In the genomic region with DNA sequence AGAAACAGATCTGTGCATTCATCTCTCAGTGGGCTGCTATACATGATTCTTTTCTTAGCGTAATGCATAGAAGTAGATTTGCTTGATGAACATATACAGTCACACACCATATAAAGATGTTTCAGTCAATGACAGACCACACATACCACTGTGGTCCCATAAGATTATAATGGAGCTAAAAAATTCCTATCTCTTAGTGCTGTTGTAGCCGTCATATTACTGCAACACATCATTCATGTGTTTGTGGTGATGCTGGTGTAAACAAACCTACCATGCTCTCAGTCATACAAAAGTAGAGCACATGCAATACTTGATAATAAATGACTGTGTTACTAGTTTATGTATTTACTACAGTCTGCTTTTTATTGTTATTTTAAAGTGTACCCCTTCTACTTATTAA, we compare ENCODE assay signal across 17 cellular contexts.
DNase-seq lines count a peak whose midpoint lies in the region; ATAC-seq and TF ChIP-seq lines count a peak whose summit lies in the region.
"Had no signal": no experiment of that assay in that cellular context is flagged by ENCODE, and none has a peak within 500 bp of the region (broad histone marks: within the 10 kb centered on the region; RNA-seq: fewer than 3 reads in every experiment).

No MANE protein-coding gene starts in this region.

- POLR2A ChIA-PET in T-cell (lab: Charles Lee): interaction anchor here in 1 of 2 donors (0.5 to 0.6 kb wide), 2 partner anchors 38 to 176 kb away, joined by 3 read pairs; no protein-coding TSS in a partner anchor

- no peak overlapping the region for H3K4me3 Mint-ChIP-seq in activated T-cell treated with anti-CD3 and anti-CD28 coated beads, Interleukin-2, amount 50 U/mL, for 72 hours
- no peak overlapping the region for H3K4me3 Mint-ChIP-seq in activated T-cell treated with anti-CD3 and anti-CD28 coated beads, Interleukin-2, amount 50 U/mL, for 24 hours
- no peak overlapping the region for H3K4me3 Mint-ChIP-seq in T-cell
- H3K4me3 Mint-ChIP-seq in immature natural killer cell: peak overlapping the region; percentile 32 to 57 (median 54)
- H3K4me3 Mint-ChIP-seq: IgD-negative memory B cell had no signal

- H3K27me3 Mint-ChIP-seq in activated T-cell treated with anti-CD3 and anti-CD28 coated beads, Interleukin-2, amount 50 U/mL, for 72 hours (ENCODE audit: low read depth): no peaks in the 10 kb centered on the region
- H3K27me3 Mint-ChIP-seq in activated T-cell treated with anti-CD3 and anti-CD28 coated beads, Interleukin-2, amount 50 U/mL, for 24 hours: no peaks in the 10 kb centered on the region
- H3K27me3 Mint-ChIP-seq in T-cell (no peaks in the 10 kb centered on the region), immature natural killer cell (ENCODE audit: low read depth in 3 of 3) (peaks cover 0 to 7% (median 2%) of the 10 kb centered on the region in 3 donors)
- H3K27me3 Mint-ChIP-seq: IgD-negative memory B cell had no signal

- peaks cover 8 to 15% of the 10 kb centered on the region in 2 donors for H3K9me3 Mint-ChIP-seq in activated T-cell treated with anti-CD3 and anti-CD28 coated beads, Interleukin-2, amount 50 U/mL, for 72 hours
- H3K9me3 Mint-ChIP-seq in activated T-cell treated with anti-CD3 and anti-CD28 coated beads, Interleukin-2, amount 50 U/mL, for 24 hours: peaks cover 13% of the 10 kb centered on the region
- H3K9me3 Mint-ChIP-seq in T-cell (peaks cover 8 to 21% (median 16%) of the 10 kb centered on the region in 3 donors), immature natural killer cell (peaks cover 12 to 23% (median 15%) of the 10 kb centered on the region in 6 donors)

- no peak for DNase-seq in activated T-cell treated with anti-CD3 and anti-CD28 coated beads, Interleukin-2, amount 50 U/mL, for 72 hours
- no peak for DNase-seq in activated T-cell treated with anti-CD3 and anti-CD28 coated beads, Interleukin-2, amount 50 U/mL, for 24 hours
- DNase-seq in T-cell (no peak), immature natural killer cell (peak; percentile 49 to 59 (median 50)), Peyer's patch (no peak), HAP-1 (ENCODE audit: low spot score in 2 of 2) (no peak), cortex of kidney (lab: John Stamatoyannopoulos, UW) (no peak)
- DNase-seq: C1 segment of cervical spinal cord, DMS79 treated with DMSO at 0.1 percent for 48 hours, NCI-H1105, NCI-H146, NCI-H524, NCI-H82 had no signal

- H3K4me3 ChIP-seq in Peyer's patch (no peak overlapping the region), HAP-1 (no peak overlapping the region)

- no peaks in the 10 kb centered on the region for H3K27me3 ChIP-seq in Peyer's patch
- no peaks in the 10 kb centered on the region for H3K27me3 ChIP-seq in HAP-1 (ENCODE audit: low read depth)

- peaks cover 22% of the 10 kb centered on the region for H3K4me1 Mint-ChIP-seq in activated T-cell treated with anti-CD3 and anti-CD28 coated beads, Interleukin-2, amount 50 U/mL, for 72 hours (ENCODE audit: low read depth)
- peaks cover 42% of the 10 kb centered on the region for H3K4me1 Mint-ChIP-seq in activated T-cell treated with anti-CD3 and anti-CD28 coated beads, Interleukin-2, amount 50 U/mL, for 24 hours (ENCODE audit: low read depth)
- peaks cover 46 to 68% (median 49%) of the 10 kb centered on the region in 3 donors for H3K4me1 Mint-ChIP-seq in T-cell
- peaks cover 87 to 96% of the 10 kb centered on the region in 2 donors for H3K4me1 Mint-ChIP-seq in immature natural killer cell

- H3K27ac Mint-ChIP-seq in activated T-cell treated with anti-CD3 and anti-CD28 coated beads, Interleukin-2, amount 50 U/mL, for 72 hours: peak overlapping the region; percentile 27
- H3K27ac Mint-ChIP-seq in activated T-cell treated with anti-CD3 and anti-CD28 coated beads, Interleukin-2, amount 50 U/mL, for 24 hours: no peak overlapping the region
- H3K27ac Mint-ChIP-seq in T-cell: peak overlapping the region; percentile 65 to 77
- peak overlapping the region; percentile 94 to 99 (median 98) for H3K27ac Mint-ChIP-seq in immature natural killer cell
- H3K27ac Mint-ChIP-seq: IgD-negative memory B cell had no signal

- TF ChIP-seq CTCF in Peyer's patch (IDR thresholded peaks at IDR 0.05): no peak

- H3K27ac ChIP-seq in Peyer's patch: no peak overlapping the region
- H3K27ac ChIP-seq: 22Rv1 had no signal

- CTCF ChIA-PET in T-cell (lab: Charles Lee): no interaction called here

- H3K36me3 ChIP-seq in Peyer's patch (no peaks in the 10 kb centered on the region), HAP-1 (replicated peaks) (no peaks in the 10 kb centered on the region)

- H3K9me3 ChIP-seq in Peyer's patch (no peaks in the 10 kb centered on the region), HAP-1 (no peaks in the 10 kb centered on the region)

- peak in 1 of 2 donors; percentile 19 for ATAC-seq in activated T-cell treated with anti-CD3 and anti-CD28 coated beads, Interleukin-2, amount 50 U/mL, for 72 hours (replicated peaks in 1 of 2)
- ATAC-seq in T-cell (replicated peaks in 1 of 4): no peak
- no peak for ATAC-seq in HG02678 (IDR thresholded peaks at IDR 0.05; ENCODE audit: unreplicated experiment)
- ATAC-seq: Panc1 had no signal

- H3K4me1 ChIP-seq in Peyer's patch (peaks cover 0 to 26% (median 10%) of the 10 kb centered on the region in 4 donors), HAP-1 (no peaks in the 10 kb centered on the region)

- TF ChIP-seq POLR2A in Peyer's patch (IDR thresholded peaks at IDR 0.05): no peak

- peaks cover 19 to 21% of the 10 kb centered on the region in 2 donors for H3K36me3 Mint-ChIP-seq in activated T-cell treated with anti-CD3 and anti-CD28 coated beads, Interleukin-2, amount 50 U/mL, for 72 hours (ENCODE audit: insufficient read depth in 2 of 2)
- peaks cover 13% of the 10 kb centered on the region for H3K36me3 Mint-ChIP-seq in activated T-cell treated with anti-CD3 and anti-CD28 coated beads, Interleukin-2, amount 50 U/mL, for 24 hours (ENCODE audit: low read depth)
- H3K36me3 Mint-ChIP-seq in T-cell: peaks cover 27% of the 10 kb centered on the region
- peaks cover 23 to 39% (median 26%) of the 10 kb centered on the region in 3 donors for H3K36me3 Mint-ChIP-seq in immature natural killer cell
- H3K36me3 Mint-ChIP-seq: IgD-negative memory B cell had no signal

- in situ Hi-C loops in HAP-1 (cut with MboI; ENCODE audit: low sequenced_read_pairs): no loop called here

Comparison
In these comparisons a context has a peak if more than half of its experiments do, and no peak if none do; other contexts are left out.
1. DNase-seq: peak in immature natural killer cell (3 of 3); none in activated T-cell treated with anti-CD3 and anti-CD28 coated beads, Interleukin-2, amount 50 U/mL, for 72 hours (0 of 2), activated T-cell treated with anti-CD3 and anti-CD28 coated beads, Interleukin-2, amount 50 U/mL, for 24 hours (single experiment), T-cell (0 of 34), Peyer's patch (0 of 3), HAP-1 (0 of 2) and cortex of kidney (single experiment).
2. H3K4me3 Mint-ChIP-seq: peak in immature natural killer cell (5 of 5); none in activated T-cell treated with anti-CD3 and anti-CD28 coated beads, Interleukin-2, amount 50 U/mL, for 72 hours (0 of 2), activated T-cell treated with anti-CD3 and anti-CD28 coated beads, Interleukin-2, amount 50 U/mL, for 24 hours (single experiment) and T-cell (0 of 3).